In the genomic region with DNA sequence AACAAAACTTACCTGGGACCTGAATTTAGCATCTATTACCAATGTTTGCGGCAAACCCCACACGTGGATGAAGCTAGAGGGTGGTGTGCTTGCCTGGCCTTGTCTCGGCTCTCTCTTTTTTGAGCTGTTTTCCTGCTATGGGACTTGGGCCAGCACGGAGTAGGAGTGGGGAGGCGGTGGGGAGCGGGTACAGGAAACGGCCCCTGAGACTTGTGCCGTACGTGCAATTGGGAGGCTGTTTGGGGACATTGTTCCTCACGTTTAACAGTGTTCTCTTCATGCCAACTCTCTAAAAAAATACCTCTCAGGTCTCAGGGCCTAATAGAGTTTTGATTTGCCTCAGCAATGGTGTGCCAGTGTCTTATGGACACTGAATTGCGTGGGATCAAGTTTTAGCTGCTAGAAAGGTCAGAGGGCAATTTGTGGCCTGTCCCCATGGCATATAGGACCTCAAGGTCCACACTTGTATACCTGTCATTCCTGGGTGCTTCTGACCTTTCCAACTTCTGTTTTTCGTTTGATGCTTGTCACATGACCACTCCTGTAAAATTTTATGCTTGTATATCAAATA, we compare ENCODE assay signal across 8 cellular contexts. TPM values are rescaled to one million over a fixed set of nuclear protein-coding genes. Genes with fewer than 3 reads are reported as not detected.
DNase-seq lines count a peak whose midpoint lies in the region; ATAC-seq, FAIRE-seq and TF ChIP-seq lines count a peak whose summit lies in the region.

No MANE protein-coding gene starts in this region.

- no peak for DNase-seq in GM12892 (ENCODE audit: insufficient read length)
- DNase-seq in foreskin keratinocyte = no peak
- no peak for DNase-seq in HTR-8/SVneo (ENCODE audit: insufficient read length, low spot score)
- no peak for DNase-seq in AG08396 (ENCODE audit: low spot score)
- no peak for DNase-seq in T-helper 9 cell
- no peak for DNase-seq in NCI-H2081 treated with DMSO at 0.1 percent for 48 hours (lab: John Stamatoyannopoulos, UW)

- TF ChIP-seq CTCF in foreskin keratinocyte (conservative IDR thresholded peaks at IDR 0.05) = no peak

- ATAC-seq in GM21423 (IDR thresholded peaks at IDR 0.05; ENCODE audit: unreplicated experiment) (peak; percentile 27), HG03575 (IDR thresholded peaks at IDR 0.05; ENCODE audit: extremely low read depth, insufficient number of reproducible peaks, low FRiP score, unreplicated experiment) (peak; percentile 17), foreskin keratinocyte (peak; percentile 4)

- 0 out of 2 replicates have a peak, but pooled peaks have one; percentile 55 for TF ChIP-seq POLR2A in GM12892 (IDR thresholded peaks at IDR 0.05; ENCODE audit: low read depth, low read length)

- peaks cover 13% of the 10 kb centered on the region for H3K27me3 ChIP-seq in foreskin keratinocyte

- FAIRE-seq in GM12892 (lab: Jason Lieb, UNC) = no peak
- FAIRE-seq in HTR-8/SVneo (lab: Jason Lieb, UNC) = no peak

- H3K4me1 ChIP-seq in foreskin keratinocyte = peaks cover 14% of the 10 kb centered on the region

- peak overlapping the region; percentile 16 for H3K27ac ChIP-seq in foreskin keratinocyte

RNA-seq across cellular contexts. Expression of a gene that starts 15.3 kb away (rescaled TPM):
- 70.4 TPM for polyA plus RNA-seq in GM12892 (2012; ENCODE audit: missing spikeins)
- 67.2 and 82.1 TPM in 2 replicates for total RNA-seq in foreskin keratinocyte
- 89.0 and 105 TPM in 2 replicates for polyA plus RNA-seq in foreskin keratinocyte

RNA-seq across cellular contexts. Expression of a gene that starts 34.3 kb away (rescaled TPM):
- polyA plus RNA-seq in GM12892 (2012; ENCODE audit: missing spikeins) = 116 TPM
- total RNA-seq in foreskin keratinocyte = 0.78 and 0.99 TPM in 2 replicates
- polyA plus RNA-seq in foreskin keratinocyte = 0.56 and 0.78 TPM in 2 replicates

RNA-seq across cellular contexts. Expression of a gene that starts 49.5 kb away (rescaled TPM):
- 21.9 TPM for polyA plus RNA-seq in GM12892 (2012; ENCODE audit: missing spikeins)
- total RNA-seq in foreskin keratinocyte = 44.8 and 46.2 TPM in 2 replicates
- polyA plus RNA-seq in foreskin keratinocyte = 21.5 and 25.9 TPM in 2 replicates
